ENCODE assay signal across 10 cellular contexts in genomic region chr6:80210618-80211017, GRCh38.
A peak's percentile ranks its signal among the peaks of the same experiment; 100 is the strongest.
DNase-seq lines count a peak whose midpoint lies in the region; ATAC-seq and TF ChIP-seq lines count a peak whose summit lies in the region.
"Had no signal": no experiment of that assay in that cellular context is flagged by ENCODE, and none has a peak within 500 bp of the region (broad histone marks: within the 10 kb centered on the region; RNA-seq: fewer than 3 reads in every experiment).

No MANE protein-coding gene starts in this region.

- H3K27ac Mint-ChIP-seq in activated CD4-positive, alpha-beta memory T cell treated with anti-CD3 and anti-CD28 coated beads, Interleukin-2, amount 10 ng/mL, durations not matched to agents 7 days and 5 days = no peak overlapping the region
- H3K27ac Mint-ChIP-seq in T-helper 17 cell = no peak overlapping the region

- ATAC-seq in GM18873 (IDR thresholded peaks at IDR 0.05; ENCODE audit: low FRiP score, unreplicated experiment) (peak; percentile 68), HG02981 (IDR thresholded peaks at IDR 0.05; ENCODE audit: unreplicated experiment) (peak; percentile 38), T-helper 17 cell (no peak)
- ATAC-seq: HCT116 had no signal

- H3K9me3 Mint-ChIP-seq in activated CD4-positive, alpha-beta memory T cell treated with anti-CD3 and anti-CD28 coated beads, Interleukin-2, amount 10 ng/mL, durations not matched to agents 7 days and 5 days = no peaks in the 10 kb centered on the region

- POLR2A ChIA-PET in activated CD4-positive, alpha-beta memory T cell treated with anti-CD3 and anti-CD28 coated beads, Interleukin-2, amount 10 ng/mL, durations not matched to agents 7 days and 5 days (lab: Charles Lee) = no interaction called here

- no peak for TF ChIP-seq CTCF in epithelial cell of esophagus (IDR thresholded peaks at IDR 0.05; ENCODE audit: insufficient read depth, low read depth, low read length, missing control alignments)

- no peak overlapping the region for H3K4me3 Mint-ChIP-seq in activated CD4-positive, alpha-beta memory T cell treated with anti-CD3 and anti-CD28 coated beads, Interleukin-2, amount 10 ng/mL, durations not matched to agents 7 days and 5 days
- no peak overlapping the region for H3K4me3 Mint-ChIP-seq in T-helper 17 cell

- peak; percentile 20 for DNase-seq in epithelial cell of esophagus (ENCODE audit: low read depth)
- DNase-seq in myocyte (ENCODE audit: low read depth) = peak; percentile 84
- no peak for DNase-seq in pons (ENCODE audit: low spot score)
- no peak for DNase-seq in activated CD4-positive, alpha-beta memory T cell treated with anti-CD3 and anti-CD28 coated beads, Interleukin-2, amount 10 ng/mL, durations not matched to agents 7 days and 5 days
- no peak for DNase-seq in epidermal melanocyte (ENCODE audit: insufficient read length, low spot score)
- no peak for DNase-seq in T-helper 17 cell
- DNase-seq: colonic mucosa had no signal

- no peaks in the 10 kb centered on the region for H3K27me3 Mint-ChIP-seq in activated CD4-positive, alpha-beta memory T cell treated with anti-CD3 and anti-CD28 coated beads, Interleukin-2, amount 10 ng/mL, durations not matched to agents 7 days and 5 days
- no peaks in the 10 kb centered on the region for H3K27me3 Mint-ChIP-seq in T-helper 17 cell

- H3K9me3 ChIP-seq in T-helper 17 cell (ENCODE audit: control insufficient read depth, low read length, poor library complexity, severe bottlenecking) = no peaks in the 10 kb centered on the region
- H3K9me3 ChIP-seq: colonic mucosa had no signal

- no peaks in the 10 kb centered on the region for H3K36me3 Mint-ChIP-seq in activated CD4-positive, alpha-beta memory T cell treated with anti-CD3 and anti-CD28 coated beads, Interleukin-2, amount 10 ng/mL, durations not matched to agents 7 days and 5 days (ENCODE audit: low read depth)
- peaks cover 2% of the 10 kb centered on the region for H3K36me3 Mint-ChIP-seq in T-helper 17 cell (ENCODE audit: low read depth)

- CTCF ChIA-PET in activated CD4-positive, alpha-beta memory T cell treated with anti-CD3 and anti-CD28 coated beads, Interleukin-2, amount 10 ng/mL, durations not matched to agents 7 days and 5 days (lab: Charles Lee) = no interaction called here

- peaks cover 17% of the 10 kb centered on the region for H3K4me1 Mint-ChIP-seq in activated CD4-positive, alpha-beta memory T cell treated with anti-CD3 and anti-CD28 coated beads, Interleukin-2, amount 10 ng/mL, durations not matched to agents 7 days and 5 days
- peaks cover 7% of the 10 kb centered on the region for H3K4me1 Mint-ChIP-seq in T-helper 17 cell

- H3K4me3 ChIP-seq in epithelial cell of esophagus (ENCODE audit: low read length) = no peak overlapping the region
- H3K4me3 ChIP-seq: colonic mucosa had no signal

Comparison
In these comparisons a context has a peak if more than half of its experiments do, and no peak if none do; other contexts are left out.
1. DNase-seq: peak in epithelial cell of esophagus (single experiment) and myocyte (single experiment); none in pons (single experiment), activated CD4-positive, alpha-beta memory T cell treated with anti-CD3 and anti-CD28 coated beads, Interleukin-2, amount 10 ng/mL, durations not matched to agents 7 days and 5 days (single experiment), epidermal melanocyte (single experiment) and T-helper 17 cell (0 of 3).